ENCODE assay signal across 8 cellular contexts in genomic region chr11:124875943-124876817, GRCh38. TPM values are rescaled to one million over a fixed set of nuclear protein-coding genes. Genes with fewer than 3 reads are reported as not detected.
DNase-seq lines count a peak whose midpoint lies in the region; ATAC-seq and TF ChIP-seq lines count a peak whose summit lies in the region.

No MANE protein-coding gene starts in this region.

- peaks cover 40% of the 10 kb centered on the region for H3K27me3 Mint-ChIP-seq in activated CD4-positive, alpha-beta T cell treated with anti-CD3 and anti-CD28 coated beads, Interleukin-2, amount 10 ng/mL, durations not matched to agents 7 days and 5 days
- H3K27me3 Mint-ChIP-seq in dendritic cell treated with granulocyte-macrophage colony-stimulating factor and Interleukin-4, amounts not matched to agents 40 ng/mL and 50 ng/mL, for 4 days, result peaks cover 69% of the 10 kb centered on the region

- H3K27ac Mint-ChIP-seq in activated CD4-positive, alpha-beta T cell treated with anti-CD3 and anti-CD28 coated beads, Interleukin-2, amount 10 ng/mL, durations not matched to agents 7 days and 5 days, result peak overlapping the region; percentile 90
- H3K27ac Mint-ChIP-seq in dendritic cell treated with granulocyte-macrophage colony-stimulating factor and Interleukin-4, amounts not matched to agents 40 ng/mL and 50 ng/mL, for 4 days, result peak overlapping the region; percentile 90

- TF ChIP-seq RAD21 in liver (IDR thresholded peaks at IDR 0.05), result peak; percentile 55 to 67

- no peaks in the 10 kb centered on the region for H3K36me3 Mint-ChIP-seq in activated CD4-positive, alpha-beta T cell treated with anti-CD3 and anti-CD28 coated beads, Interleukin-2, amount 10 ng/mL, durations not matched to agents 7 days and 5 days (ENCODE audit: low read depth)
- H3K36me3 Mint-ChIP-seq in dendritic cell treated with granulocyte-macrophage colony-stimulating factor and Interleukin-4, amounts not matched to agents 40 ng/mL and 50 ng/mL, for 4 days (ENCODE audit: low read depth), result no peaks in the 10 kb centered on the region

- POLR2A ChIA-PET in AG04450 (lab: Yijun Ruan, JAX), result interaction anchor here (0.5 to 1.6 kb wide), 14 partner anchors 14 to 236 kb away, joined by 3 to 31 read pairs (median 6); partner anchors contain the start of genes CCDC15, MSANTD2, ROBO4 and TMEM218
- POLR2A ChIA-PET in activated CD4-positive, alpha-beta T cell treated with anti-CD3 and anti-CD28 coated beads, Interleukin-2, amount 10 ng/mL, durations not matched to agents 7 days and 5 days (lab: Charles Lee), result interaction anchor here (0.6 to 1.2 kb wide), 2 partner anchors 71 to 77 kb away, joined by 3 read pairs; no protein-coding TSS in a partner anchor

- H3K4me3 Mint-ChIP-seq in activated CD4-positive, alpha-beta T cell treated with anti-CD3 and anti-CD28 coated beads, Interleukin-2, amount 10 ng/mL, durations not matched to agents 7 days and 5 days, result peak overlapping the region; percentile 75
- peak overlapping the region; percentile 86 for H3K4me3 Mint-ChIP-seq in dendritic cell treated with granulocyte-macrophage colony-stimulating factor and Interleukin-4, amounts not matched to agents 40 ng/mL and 50 ng/mL, for 4 days

- peak overlapping the region; percentile 67 for H3K9ac ChIP-seq in liver (ENCODE audit: low read depth in 1 of 2, low read length in 2 of 2)

- H3K36me3 ChIP-seq in liver (ENCODE audit: control insufficient read depth in 4 of 4, insufficient read depth in 3 of 4, low read depth in 1 of 4, low read length in 3 of 4), result no peaks in the 10 kb centered on the region

- H3K4me1 ChIP-seq in liver (ENCODE audit: control insufficient read depth in 4 of 4, insufficient read depth in 4 of 4, low read length in 3 of 4), result peaks cover 0 to 12% (median 4%) of the 10 kb centered on the region in 4 donors

- DNase-seq in AG04450 (ENCODE audit: low read depth, low spot score), result peak; percentile 94
- peak; percentile 83 to 90 for DNase-seq in NCI-H524 (lab: John Stamatoyannopoulos, UW)
- peak; percentile 79 for DNase-seq in activated CD4-positive, alpha-beta T cell treated with anti-CD3 and anti-CD28 coated beads, Interleukin-2, amount 10 ng/mL, durations not matched to agents 7 days and 5 days
- DNase-seq in stimulated activated CD4-positive, alpha-beta T cell treated with anti-CD3 and anti-CD28 coated beads, Interleukin-2, amount 100 ng/mL, for 48 hours, result peak; percentile 64 to 70

- WGBS in liver, result under 1% methylated on average over 69 of the region's 69 CpGs

- CTCF ChIA-PET in AG04450 (lab: Charles Lee), result interaction anchor here (0.5 to 1.8 kb wide), 87 partner anchors 8 to 727 kb away, joined by 3 to 43 read pairs (median 4); partner anchors contain the start of genes CCDC15, HEPACAM, HEPN1 and ROBO4
- CTCF ChIA-PET in activated CD4-positive, alpha-beta T cell treated with anti-CD3 and anti-CD28 coated beads, Interleukin-2, amount 10 ng/mL, durations not matched to agents 7 days and 5 days (lab: Charles Lee), result interaction anchor here (0.5 to 1.5 kb wide), 23 partner anchors 10 to 266 kb away, joined by 3 to 13 read pairs (median 4); partner anchors contain the start of genes CCDC15, ROBO4 and TBRG1

- H3K9me3 ChIP-seq in AG04450 (ENCODE audit: control insufficient read depth, insufficient read depth, low read length) (no peaks in the 10 kb centered on the region; the same call in 1 of the 2 replicates), liver (ENCODE audit: control insufficient read depth in 4 of 4, low read length in 3 of 4) (no peaks in the 10 kb centered on the region)

- TF ChIP-seq CTCF in AG04450 (IDR thresholded peaks at IDR 0.05; ENCODE audit: low read depth, low read length) (peak; percentile 65), liver (IDR thresholded peaks at IDR 0.05; ENCODE audit: low read depth, low read length, missing input control) (peak; percentile 52)

- intact Hi-C loops in dendritic cell treated with granulocyte-macrophage colony-stimulating factor and Interleukin-4, amounts not matched to agents 40 ng/mL and 50 ng/mL, for 4 days (cut with micrococcal nuclease), result loop anchor here (1.0 to 5.0 kb wide), 3 partner anchors 13 to 76 kb away; partner anchors contain the start of gene CCDC15

- H3K4me3 ChIP-seq in AG04450 (ENCODE audit: low read depth, low read length) (peak overlapping the region; percentile 73), liver (ENCODE audit: low read depth in 1 of 3, low read length in 3 of 3) (peak overlapping the region; percentile 42 to 65 (median 65))

- H3K27me3 ChIP-seq in AG04450 (ENCODE audit: control insufficient read depth, insufficient read depth, low read length) (peaks cover 21% of the 10 kb centered on the region), liver (ENCODE audit: control insufficient read depth in 4 of 4, insufficient read depth in 4 of 4, low read length in 3 of 4) (peaks cover 0 to 2% (median 0%) of the 10 kb centered on the region in 4 donors)

- H3K4me1 Mint-ChIP-seq in activated CD4-positive, alpha-beta T cell treated with anti-CD3 and anti-CD28 coated beads, Interleukin-2, amount 10 ng/mL, durations not matched to agents 7 days and 5 days, result peaks cover 19% of the 10 kb centered on the region
- H3K4me1 Mint-ChIP-seq in dendritic cell treated with granulocyte-macrophage colony-stimulating factor and Interleukin-4, amounts not matched to agents 40 ng/mL and 50 ng/mL, for 4 days (ENCODE audit: low read depth), result peaks cover 57% of the 10 kb centered on the region

- ATAC-seq in GM18867 (IDR thresholded peaks at IDR 0.05; ENCODE audit: unreplicated experiment) (peak; percentile 95), HG03103 (IDR thresholded peaks at IDR 0.05; ENCODE audit: low read depth, unreplicated experiment) (peak; percentile 92)

- H3K27ac ChIP-seq in AG04450 (ENCODE audit: low read depth, low read length) (peak overlapping the region; percentile 97), liver (ENCODE audit: low read depth in 1 of 2, low read length in 2 of 2) (peak overlapping the region; percentile 89 to 92)

- no peaks in the 10 kb centered on the region for H3K9me3 Mint-ChIP-seq in activated CD4-positive, alpha-beta T cell treated with anti-CD3 and anti-CD28 coated beads, Interleukin-2, amount 10 ng/mL, durations not matched to agents 7 days and 5 days
- H3K9me3 Mint-ChIP-seq in dendritic cell treated with granulocyte-macrophage colony-stimulating factor and Interleukin-4, amounts not matched to agents 40 ng/mL and 50 ng/mL, for 4 days, result no peaks in the 10 kb centered on the region

TF ChIP-seq in liver, 16 proteins besides CTCF, POLR2A, EP300 and RAD21:
- TF ChIP-seq SP1 (IDR thresholded peaks at IDR 0.05), result peak; percentile 48
- TF ChIP-seq REST (IDR thresholded peaks at IDR 0.05), result no peak
- peak; percentile 35 for TF ChIP-seq YY1 (IDR thresholded peaks at IDR 0.05)
- peak; percentile 2 to 55 for TF ChIP-seq EGR1 (IDR thresholded peaks at IDR 0.05; ENCODE audit: low read depth in 2 of 2)
- peak in 1 of 2 donors; percentile 46 for TF ChIP-seq GABPA (IDR thresholded peaks at IDR 0.05 in 1 of 2, conservative IDR thresholded peaks at IDR 0.05 in 1 of 2)

RNA-seq across cellular contexts. Expression of gene ROBO3, which starts 10.9 kb away (rescaled TPM):
- polyA plus RNA-seq in AG04450 (2011; rRNA removed) (28.9 and 38.7 TPM in 2 replicates), liver (1 to 10 TPM; 1.6 to 2.2 TPM)
- 14.9 and 22.3 TPM in 2 replicates for polyA minus RNA-seq in AG04450 (2011; rRNA and poly(A)+ RNA removed)
- 10 to 100 TPM; 12.0 to 12.1 TPM for total RNA-seq in activated CD4-positive, alpha-beta T cell treated with anti-CD3 and anti-CD28 coated beads, Interleukin-2, amount 10 ng/mL, durations not matched to agents 7 days and 5 days
- total RNA-seq in liver, result 1 to 10 TPM; 1.1 to 1.2 TPM

RNA-seq across cellular contexts. Expression of gene ROBO4, which starts 21.5 kb away (rescaled TPM):
- polyA plus RNA-seq in AG04450 (2011; rRNA removed), result 0.30 and 0.40 TPM in 2 replicates
- polyA minus RNA-seq in AG04450 (2011; rRNA and poly(A)+ RNA removed), result 0.78 and 0.92 TPM in 2 replicates
- not detected for total RNA-seq in activated CD4-positive, alpha-beta T cell treated with anti-CD3 and anti-CD28 coated beads, Interleukin-2, amount 10 ng/mL, durations not matched to agents 7 days and 5 days
- 10 to 100 TPM in 1 of 2 donors, 1 to 10 TPM in 1; 6.4 to 17.2 TPM for total RNA-seq in liver
- 1 to 10 TPM; 2.5 to 8.7 TPM for polyA plus RNA-seq in liver

RNA-seq across cellular contexts. Expression of gene HEPN1, which starts 42.9 kb away (rescaled TPM):
- polyA plus RNA-seq in AG04450 (2011; rRNA removed) (0.06 TPM in 1 of 2 replicates, not detected in the other), liver (1 to 10 TPM in 1 of 2 donors, under 1 TPM in 1; 0.22 to 2.6 TPM)
- polyA minus RNA-seq in AG04450 (2011; rRNA and poly(A)+ RNA removed), result 0.23 and 0.52 TPM in 2 replicates
- total RNA-seq in activated CD4-positive, alpha-beta T cell treated with anti-CD3 and anti-CD28 coated beads, Interleukin-2, amount 10 ng/mL, durations not matched to agents 7 days and 5 days, result not detected
- total RNA-seq in liver, result not detected

RNA-seq across cellular contexts. Expression of gene HEPACAM, which starts 59.7 kb away (rescaled TPM):
- polyA plus RNA-seq in AG04450 (2011; rRNA removed) (0.05 and 0.10 TPM in 2 replicates), liver (1 to 10 TPM in 1 of 2 donors, under 1 TPM in 1; 0.79 to 7.1 TPM)
- 0.65 and 1.1 TPM in 2 replicates for polyA minus RNA-seq in AG04450 (2011; rRNA and poly(A)+ RNA removed)
- not detected for total RNA-seq in activated CD4-positive, alpha-beta T cell treated with anti-CD3 and anti-CD28 coated beads, Interleukin-2, amount 10 ng/mL, durations not matched to agents 7 days and 5 days
- total RNA-seq in liver, result 1 to 10 TPM in 1 of 2 donors, not detected in 1; 3.3 TPM

Comparison
In these comparisons a context has a peak if more than half of its experiments do, and no peak if none do; other contexts are left out.
1. Peak in every context shown above with its lines: DNase-seq, ATAC-seq, H3K4me3 ChIP-seq and H3K27ac ChIP-seq.
2. RNA of gene ROBO3, which starts 10.9 kb away (total RNA-seq): 12.0 to 12.1 TPM in activated CD4-positive, alpha-beta T cell treated with anti-CD3 and anti-CD28 coated beads, Interleukin-2, amount 10 ng/mL, durations not matched to agents 7 days and 5 days; 1.1 to 1.2 TPM in liver; every median in the first group is over 4 times any median in the second.
3. RNA of gene ROBO4, which starts 21.5 kb away (total RNA-seq): 6.4 to 17.2 TPM in liver; not detected in activated CD4-positive, alpha-beta T cell treated with anti-CD3 and anti-CD28 coated beads, Interleukin-2, amount 10 ng/mL, durations not matched to agents 7 days and 5 days; every median in the first group is over 4 times any median in the second.